ENCODE assay signal across 8 cellular contexts in the genomic region with DNA sequence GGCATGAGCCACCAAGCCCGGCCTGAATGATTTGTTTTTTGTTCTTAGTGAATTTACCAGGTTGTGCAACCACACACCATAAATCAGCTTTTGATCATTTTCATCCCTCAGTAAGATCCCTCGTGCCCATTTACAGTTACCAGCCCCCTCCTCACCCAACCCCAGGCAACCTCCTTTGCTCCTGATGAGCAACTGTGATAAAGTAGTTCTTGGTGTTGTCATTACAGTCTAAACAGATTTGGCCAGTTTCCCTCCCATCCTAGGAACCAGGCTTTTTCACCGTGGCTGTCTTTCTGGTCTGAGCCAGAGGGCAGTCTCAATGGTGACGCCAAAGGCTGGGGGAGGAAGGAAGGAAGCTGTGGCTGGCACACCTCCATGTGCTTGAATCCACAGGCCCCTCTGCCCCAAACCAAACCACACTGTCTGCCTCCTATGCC.
DNase-seq lines count a peak whose midpoint lies in the region; ATAC-seq and TF ChIP-seq lines count a peak whose summit lies in the region.

No MANE protein-coding gene starts in this region.

- H3K27me3 ChIP-seq in ACC112 (ENCODE audit: insufficient read depth, low read length), result no peaks in the 10 kb centered on the region
- H3K27me3 ChIP-seq in spleen (replicated peaks in 1 of 7), result no peaks in the 10 kb centered on the region
- no peaks in the 10 kb centered on the region for H3K27me3 ChIP-seq in esophagus muscularis mucosa

- no peak overlapping the region for H3K4me3 ChIP-seq in ACC112 (ENCODE audit: low read depth, low read length)
- H3K4me3 ChIP-seq in LNCaP clone FGC (ENCODE audit: low read depth, low read length), result no peak overlapping the region
- H3K4me3 ChIP-seq in spleen, result no peak overlapping the region
- H3K4me3 ChIP-seq in esophagus muscularis mucosa, result no peak overlapping the region

- peaks cover 65% of the 10 kb centered on the region for H3K4me1 ChIP-seq in ACC112 (ENCODE audit: control insufficient read depth, insufficient read depth, low read length, unreplicated experiment)
- H3K4me1 ChIP-seq in spleen, result peaks cover 0 to 15% (median 8%) of the 10 kb centered on the region in 6 donors
- H3K4me1 ChIP-seq in esophagus muscularis mucosa, result no peaks in the 10 kb centered on the region

- DNase-seq in LNCaP clone FGC (ENCODE audit: low read depth) (peak; percentile 79), left kidney (ENCODE audit: low read depth, low spot score) (peak; percentile 14), spleen (no peak), esophagus muscularis mucosa (ENCODE audit: extremely low spot score) (no peak), NCI-H146 (lab: John Stamatoyannopoulos, UW) (no peak)
- DNase-seq in activated T-cell treated with anti-CD3 and anti-CD28 coated beads, Interleukin-2, amount 50 U/mL, for 24 hours, result peak; percentile 38

- H3K36me3 ChIP-seq in ACC112 (ENCODE audit: insufficient read depth, low read length) (no peaks in the 10 kb centered on the region), spleen (no peaks in the 10 kb centered on the region), esophagus muscularis mucosa (no peaks in the 10 kb centered on the region)

- peak overlapping the region; percentile 35 for H3K27ac Mint-ChIP-seq in activated T-cell treated with anti-CD3 and anti-CD28 coated beads, Interleukin-2, amount 50 U/mL, for 24 hours

- intact Hi-C loops in spleen (cut with DNase I; ENCODE audit: low total_unique reads) (no loop called here), esophagus muscularis mucosa (cut with DNase I) (no loop called here)

- peak overlapping the region; percentile 93 for H3K27ac ChIP-seq in ACC112 (ENCODE audit: low read depth, low read length)
- H3K27ac ChIP-seq in spleen, result no peak overlapping the region
- no peak overlapping the region for H3K27ac ChIP-seq in esophagus muscularis mucosa (replicated peaks in 1 of 4)

- no peak overlapping the region for H3K4me3 Mint-ChIP-seq in activated T-cell treated with anti-CD3 and anti-CD28 coated beads, Interleukin-2, amount 50 U/mL, for 24 hours

- no peaks in the 10 kb centered on the region for H3K9me3 Mint-ChIP-seq in activated T-cell treated with anti-CD3 and anti-CD28 coated beads, Interleukin-2, amount 50 U/mL, for 24 hours

- TF ChIP-seq CTCF in LNCaP clone FGC (IDR thresholded peaks at IDR 0.05; ENCODE audit: control insufficient read depth, extremely low read depth, insufficient read depth) (no peak), spleen (IDR thresholded peaks at IDR 0.05 in 8 of 11, conservative IDR thresholded peaks at IDR 0.05 in 3 of 11) (no peak), esophagus muscularis mucosa (IDR thresholded peaks at IDR 0.05) (no peak)

- H3K9me3 ChIP-seq in spleen, result peaks cover 0 to 1% (median 0%) of the 10 kb centered on the region in 8 donors
- no peaks in the 10 kb centered on the region for H3K9me3 ChIP-seq in esophagus muscularis mucosa

- peak overlapping the region; percentile 72 for H2AFZ ChIP-seq in ACC112 (ENCODE audit: low read length, unreplicated experiment)

- TF ChIP-seq POLR2A in spleen (IDR thresholded peaks at IDR 0.05) (no peak), esophagus muscularis mucosa (IDR thresholded peaks at IDR 0.05; ENCODE audit: low read depth) (no peak)

- H3K36me3 Mint-ChIP-seq in activated T-cell treated with anti-CD3 and anti-CD28 coated beads, Interleukin-2, amount 50 U/mL, for 24 hours (ENCODE audit: low read depth), result no peaks in the 10 kb centered on the region

- peaks cover 20% of the 10 kb centered on the region for H3K4me1 Mint-ChIP-seq in activated T-cell treated with anti-CD3 and anti-CD28 coated beads, Interleukin-2, amount 50 U/mL, for 24 hours (ENCODE audit: low read depth)

- ATAC-seq in GM19023 (IDR thresholded peaks at IDR 0.05; ENCODE audit: unreplicated experiment), result no peak

- no peak for TF ChIP-seq EP300 in esophagus muscularis mucosa (IDR thresholded peaks at IDR 0.05)

- 10 to 22% (median 19%) methylated on average over 4 of the region's 4 CpGs for WGBS in spleen, 5 donors
- 58% methylated on average over 4 of the region's 4 CpGs for WGBS in esophagus muscularis mucosa

- no peaks in the 10 kb centered on the region for H3K79me2 ChIP-seq in ACC112 (ENCODE audit: control insufficient read depth, insufficient read depth, low read length, unreplicated experiment)

- H3K27me3 Mint-ChIP-seq in activated T-cell treated with anti-CD3 and anti-CD28 coated beads, Interleukin-2, amount 50 U/mL, for 24 hours, result no peaks in the 10 kb centered on the region

Comparison
In these comparisons a context has a peak if more than half of its experiments do, and no peak if none do; other contexts are left out.
1. DNase-seq: peak in LNCaP clone FGC (single experiment), activated T-cell treated with anti-CD3 and anti-CD28 coated beads, Interleukin-2, amount 50 U/mL, for 24 hours (single experiment) and left kidney (single experiment); none in spleen (single experiment), esophagus muscularis mucosa (single experiment) and NCI-H146 (single experiment).